Comparison of ENCODE assay signal across 1 cellular context in genomic region chr1:180603850-180604226, GRCh38.
A peak's percentile ranks its signal among the peaks of the same experiment; 100 is the strongest.
TF ChIP-seq lines count a peak whose summit lies in the region.

No MANE protein-coding gene starts in this region.

TF ChIP-seq in K562, 482 proteins besides CTCF, POLR2A, EP300 and RAD21:
- TF ChIP-seq ATF3 (IDR thresholded peaks at IDR 0.05), result no peak
- 0 out of 2 replicates have a peak, but pooled peaks have one; percentile 44 for TF ChIP-seq ATF3 (CRISPR knock-in tag; conservative IDR thresholded peaks at IDR 0.05)
- no peak for TF ChIP-seq MAFK (IDR thresholded peaks at IDR 0.05; ENCODE audit: low read length)
